Comparison of ENCODE assay signal across 1 cellular context in the genomic region with DNA sequence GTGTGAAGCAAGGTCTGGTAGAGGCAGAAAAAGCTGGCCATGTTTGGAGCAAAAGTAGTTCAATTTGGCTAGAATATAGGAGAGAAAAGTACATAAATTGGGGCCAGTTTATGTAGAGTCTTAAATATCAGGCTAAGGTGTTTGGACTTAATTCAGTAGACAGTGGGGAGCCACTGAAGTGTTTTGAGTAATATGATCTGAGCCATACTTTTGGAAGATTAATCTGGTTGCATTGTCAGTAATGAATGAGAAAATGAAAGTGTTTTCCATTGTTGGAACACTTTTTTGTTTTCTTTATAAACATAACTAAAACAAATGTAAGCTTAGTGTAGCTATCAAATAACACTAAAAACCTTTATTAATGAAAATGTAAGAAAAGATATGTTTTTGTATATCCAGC.
TF ChIP-seq lines count a peak whose summit lies in the region.

No MANE protein-coding gene starts in this region.

TF ChIP-seq in HEK293, 187 proteins besides CTCF, POLR2A, EP300 and RAD21 (continued from another document):
- TF ChIP-seq PATZ1 (tag by site-specific recombination; IDR thresholded peaks at IDR 0.05), result 0 out of 2 replicates have a peak, but pooled peaks have one; percentile 12
- no peak for TF ChIP-seq ZNF555 (tag by site-specific recombination; conservative IDR thresholded peaks at IDR 0.05)
- no peak for TF ChIP-seq ZNF747 (tag by site-specific recombination; IDR thresholded peaks at IDR 0.05)
- TF ChIP-seq MEIS1 (CRISPR knock-in tag; IDR thresholded peaks at IDR 0.05; ENCODE audit: borderline replicate concordance), result no peak
- 0 out of 2 replicates have a peak, but pooled peaks have one; percentile 36 for TF ChIP-seq ZNF121 (tag by site-specific recombination; IDR thresholded peaks at IDR 0.05)
- TF ChIP-seq WT1 (tag by site-specific recombination; IDR thresholded peaks at IDR 0.05), result peak; percentile 57; the same call in 1 of the 2 replicates
- no peak for TF ChIP-seq ZNF404 (tag by site-specific recombination; IDR thresholded peaks at IDR 0.05)
- peak; percentile 60; the same call in 1 of the 2 replicates for TF ChIP-seq FEZF1 (tag by site-specific recombination; IDR thresholded peaks at IDR 0.05)
- TF ChIP-seq KLF16 (tag by site-specific recombination; IDR thresholded peaks at IDR 0.05), result no peak
- TF ChIP-seq GFI1B (tag by site-specific recombination; IDR thresholded peaks at IDR 0.05), result 0 out of 2 replicates have a peak, but pooled peaks have one; percentile 35
- TF ChIP-seq, protein P1, sequence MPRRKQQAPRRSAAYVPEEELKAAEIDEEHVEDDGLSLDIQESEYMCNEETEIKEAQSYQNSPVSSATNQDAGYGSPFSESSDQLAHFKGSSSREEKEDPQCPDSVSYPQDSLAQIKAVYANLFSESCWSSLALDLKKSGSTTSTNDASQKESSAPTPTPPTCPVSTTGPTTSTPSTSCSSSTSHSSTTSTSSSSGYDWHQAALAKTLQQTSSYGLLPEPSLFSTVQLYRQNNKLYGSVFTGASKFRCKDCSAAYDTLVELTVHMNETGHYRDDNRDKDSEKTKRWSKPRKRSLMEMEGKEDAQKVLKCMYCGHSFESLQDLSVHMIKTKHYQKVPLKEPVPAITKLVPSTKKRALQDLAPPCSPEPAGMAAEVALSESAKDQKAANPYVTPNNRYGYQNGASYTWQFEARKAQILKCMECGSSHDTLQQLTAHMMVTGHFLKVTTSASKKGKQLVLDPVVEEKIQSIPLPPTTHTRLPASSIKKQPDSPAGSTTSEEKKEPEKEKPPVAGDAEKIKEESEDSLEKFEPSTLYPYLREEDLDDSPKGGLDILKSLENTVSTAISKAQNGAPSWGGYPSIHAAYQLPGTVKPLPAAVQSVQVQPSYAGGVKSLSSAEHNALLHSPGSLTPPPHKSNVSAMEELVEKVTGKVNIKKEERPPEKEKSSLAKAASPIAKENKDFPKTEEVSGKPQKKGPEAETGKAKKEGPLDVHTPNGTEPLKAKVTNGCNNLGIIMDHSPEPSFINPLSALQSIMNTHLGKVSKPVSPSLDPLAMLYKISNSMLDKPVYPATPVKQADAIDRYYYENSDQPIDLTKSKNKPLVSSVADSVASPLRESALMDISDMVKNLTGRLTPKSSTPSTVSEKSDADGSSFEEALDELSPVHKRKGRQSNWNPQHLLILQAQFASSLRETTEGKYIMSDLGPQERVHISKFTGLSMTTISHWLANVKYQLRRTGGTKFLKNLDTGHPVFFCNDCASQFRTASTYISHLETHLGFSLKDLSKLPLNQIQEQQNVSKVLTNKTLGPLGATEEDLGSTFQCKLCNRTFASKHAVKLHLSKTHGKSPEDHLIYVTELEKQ (tag by site-specific recombination; IDR thresholded peaks at IDR 0.05; ENCODE audit: borderline replicate concordance), result 0 out of 2 replicates have a peak, but pooled peaks have one; percentile 37
- TF ChIP-seq ZNF24 (tag by site-specific recombination; IDR thresholded peaks at IDR 0.05), result 0 out of 2 replicates have a peak, but pooled peaks have one; percentile 46
- TF ChIP-seq ZNF350 (tag by site-specific recombination; IDR thresholded peaks at IDR 0.05), result no peak
- TF ChIP-seq TCF7L2 (IDR thresholded peaks at IDR 0.05; ENCODE audit: borderline replicate concordance, low read depth, low read length), result peak; percentile 69
- TF ChIP-seq ZNF169 (tag by site-specific recombination; IDR thresholded peaks at IDR 0.05), result no peak
- TF ChIP-seq IKZF3 (tag by site-specific recombination; IDR thresholded peaks at IDR 0.05), result peak; percentile 80
- no peak for TF ChIP-seq ZNF16 (tag by site-specific recombination; IDR thresholded peaks at IDR 0.05; ENCODE audit: low read depth)
- TF ChIP-seq ZNF654 (tag by site-specific recombination; IDR thresholded peaks at IDR 0.05; ENCODE audit: low read depth), result no peak
- peak; percentile 55 for TF ChIP-seq ZXDB (tag by site-specific recombination; IDR thresholded peaks at IDR 0.05)
- 0 out of 2 replicates have a peak, but pooled peaks have one; percentile 18 for TF ChIP-seq KLF8 (tag by site-specific recombination; IDR thresholded peaks at IDR 0.05)
- TF ChIP-seq ZNF843 (tag by site-specific recombination; IDR thresholded peaks at IDR 0.05), result peak; percentile 83
- 0 out of 2 replicates have a peak, but pooled peaks have one; percentile 19 for TF ChIP-seq BCL11A (tag by site-specific recombination; IDR thresholded peaks at IDR 0.05; ENCODE audit: low read depth)
- TF ChIP-seq, protein P2, sequence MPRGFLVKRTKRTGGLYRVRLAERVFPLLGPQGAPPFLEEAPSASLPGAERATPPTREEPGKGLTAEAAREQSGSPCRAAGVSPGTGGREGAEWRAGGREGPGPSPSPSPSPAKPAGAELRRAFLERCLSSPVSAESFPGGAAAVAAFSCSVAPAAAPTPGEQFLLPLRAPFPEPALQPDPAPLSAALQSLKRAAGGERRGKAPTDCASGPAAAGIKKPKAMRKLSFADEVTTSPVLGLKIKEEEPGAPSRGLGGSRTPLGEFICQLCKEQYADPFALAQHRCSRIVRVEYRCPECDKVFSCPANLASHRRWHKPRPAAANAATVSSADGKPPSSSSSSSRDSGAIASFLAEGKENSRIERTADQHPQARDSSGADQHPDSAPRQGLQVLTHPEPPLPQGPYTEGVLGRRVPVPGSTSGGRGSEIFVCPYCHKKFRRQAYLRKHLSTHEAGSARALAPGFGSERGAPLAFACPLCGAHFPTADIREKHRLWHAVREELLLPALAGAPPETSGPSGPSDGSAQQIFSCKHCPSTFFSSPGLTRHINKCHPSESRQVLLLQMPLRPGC (tag by site-specific recombination; IDR thresholded peaks at IDR 0.05), result 0 out of 2 replicates have a peak, but pooled peaks have one; percentile 13
- peak; percentile 87 for TF ChIP-seq OSR2 (tag by site-specific recombination; IDR thresholded peaks at IDR 0.05)
- TF ChIP-seq MYNN (tag by site-specific recombination; IDR thresholded peaks at IDR 0.05; ENCODE audit: borderline replicate concordance), result no peak
- TF ChIP-seq ZNF2 (tag by site-specific recombination; IDR thresholded peaks at IDR 0.05), result no peak
- TF ChIP-seq, protein P3, sequence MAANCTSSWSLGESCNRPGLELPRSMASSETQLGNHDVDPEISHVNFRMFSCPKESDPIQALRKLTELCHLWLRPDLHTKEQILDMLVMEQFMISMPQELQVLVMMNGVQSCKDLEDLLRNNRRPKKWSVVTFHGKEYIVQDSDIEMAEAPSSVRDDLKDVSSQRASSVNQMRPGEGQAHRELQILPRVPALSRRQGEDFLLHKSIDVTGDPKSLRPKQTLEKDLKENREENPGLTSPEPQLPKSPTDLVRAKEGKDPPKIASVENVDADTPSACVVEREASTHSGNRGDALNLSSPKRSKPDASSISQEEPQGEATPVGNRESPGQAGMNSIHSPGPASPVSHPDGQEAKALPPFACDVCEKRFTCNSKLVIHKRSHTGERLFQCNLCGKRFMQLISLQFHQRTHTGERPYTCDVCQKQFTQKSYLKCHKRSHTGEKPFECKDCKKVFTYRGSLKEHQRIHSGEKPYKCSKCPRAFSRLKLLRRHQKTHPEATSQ (tag by site-specific recombination; IDR thresholded peaks at IDR 0.05), result no peak
- TF ChIP-seq ZNF560 (tag by site-specific recombination; IDR thresholded peaks at IDR 0.05; ENCODE audit: borderline replicate concordance), result no peak
- TF ChIP-seq ZNF248 (tag by site-specific recombination; IDR thresholded peaks at IDR 0.05), result no peak
- no peak for TF ChIP-seq ZNF311 (tag by site-specific recombination; IDR thresholded peaks at IDR 0.05; ENCODE audit: borderline replicate concordance)
- TF ChIP-seq SP7 (tag by site-specific recombination; IDR thresholded peaks at IDR 0.05), result 0 out of 2 replicates have a peak, but pooled peaks have one; percentile 33
- TF ChIP-seq, protein P4, sequence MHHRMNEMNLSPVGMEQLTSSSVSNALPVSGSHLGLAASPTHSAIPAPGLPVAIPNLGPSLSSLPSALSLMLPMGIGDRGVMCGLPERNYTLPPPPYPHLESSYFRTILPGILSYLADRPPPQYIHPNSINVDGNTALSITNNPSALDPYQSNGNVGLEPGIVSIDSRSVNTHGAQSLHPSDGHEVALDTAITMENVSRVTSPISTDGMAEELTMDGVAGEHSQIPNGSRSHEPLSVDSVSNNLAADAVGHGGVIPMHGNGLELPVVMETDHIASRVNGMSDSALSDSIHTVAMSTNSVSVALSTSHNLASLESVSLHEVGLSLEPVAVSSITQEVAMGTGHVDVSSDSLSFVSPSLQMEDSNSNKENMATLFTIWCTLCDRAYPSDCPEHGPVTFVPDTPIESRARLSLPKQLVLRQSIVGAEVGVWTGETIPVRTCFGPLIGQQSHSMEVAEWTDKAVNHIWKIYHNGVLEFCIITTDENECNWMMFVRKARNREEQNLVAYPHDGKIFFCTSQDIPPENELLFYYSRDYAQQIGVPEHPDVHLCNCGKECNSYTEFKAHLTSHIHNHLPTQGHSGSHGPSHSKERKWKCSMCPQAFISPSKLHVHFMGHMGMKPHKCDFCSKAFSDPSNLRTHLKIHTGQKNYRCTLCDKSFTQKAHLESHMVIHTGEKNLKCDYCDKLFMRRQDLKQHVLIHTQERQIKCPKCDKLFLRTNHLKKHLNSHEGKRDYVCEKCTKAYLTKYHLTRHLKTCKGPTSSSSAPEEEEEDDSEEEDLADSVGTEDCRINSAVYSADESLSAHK (tag by site-specific recombination; IDR thresholded peaks at IDR 0.05), result no peak
